8 cellular contexts compared by ENCODE assay signal in the genomic region with DNA sequence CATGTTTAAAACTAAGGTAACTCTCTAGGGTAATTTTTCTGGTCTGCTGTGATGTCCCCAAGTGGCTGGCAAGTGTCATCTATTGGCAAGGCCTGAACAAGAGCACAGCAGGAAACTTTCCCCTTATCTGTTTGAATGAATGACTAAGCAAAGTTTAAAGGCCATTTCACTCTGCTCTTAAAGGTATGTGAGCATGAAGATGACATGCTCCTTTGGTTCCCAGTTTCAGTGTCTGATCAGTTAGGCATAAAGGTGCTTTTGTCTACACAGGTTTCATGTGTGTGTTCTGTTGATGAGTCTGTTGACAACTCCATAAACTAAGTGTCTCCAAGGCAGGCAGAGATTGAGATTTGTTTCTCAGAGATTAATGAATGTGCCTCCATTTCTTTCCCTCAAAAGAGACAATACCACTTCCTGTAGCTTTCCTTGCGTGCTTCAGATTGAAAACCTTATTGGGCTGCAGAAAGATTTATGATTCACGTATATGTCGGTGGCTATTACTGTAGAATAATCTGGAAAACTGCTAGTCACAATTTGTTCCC.
DNase-seq lines count a peak whose midpoint lies in the region; ATAC-seq, FAIRE-seq and TF ChIP-seq lines count a peak whose summit lies in the region.

No MANE protein-coding gene starts in this region.

- TF ChIP-seq POLR2A in GM12878 (IDR thresholded peaks at IDR 0.05; ENCODE audit: low read depth, low read length): no peak
- TF ChIP-seq POLR2A in upper lobe of left lung (IDR thresholded peaks at IDR 0.05): no peak

- H3K27me3 ChIP-seq in A673 (replicated peaks; ENCODE audit: insufficient read depth, low read depth, low read length, poor library complexity): no peaks in the 10 kb centered on the region
- no peaks in the 10 kb centered on the region for H3K27me3 ChIP-seq in GM12878 (replicated peaks in 1 of 2; ENCODE audit: control insufficient read depth in 2 of 2, insufficient read depth in 2 of 2, low read length in 1 of 2)
- H3K27me3 ChIP-seq in upper lobe of left lung: no peaks in the 10 kb centered on the region

- intact Hi-C loops in A673 (cut with micrococcal nuclease; ENCODE audit: unreplicated experiment): no loop called here
- intact Hi-C loops in GM12878 (cut with micrococcal nuclease; ENCODE audit: unreplicated experiment): no loop called here

- RAD21 ChIA-PET in GM12878 (lab: Charles Lee; ENCODE audit: unreplicated experiment): interaction anchor here (1.0 kb wide), 1 partner anchor 24 kb away, joined by 3 read pairs; no protein-coding TSS in a partner anchor

- BruUV-seq in A673 (replicated peaks; lab: Mats Ljungman, UMichigan) (no TSS peak), GM12878 (replicated peaks; lab: Mats Ljungman, UMichigan) (no TSS peak)

- no peak overlapping the region for H3K9ac ChIP-seq in GM12878 (ENCODE audit: control insufficient read depth, insufficient read depth, low read length)

- H3K4me1 ChIP-seq in A673 (ENCODE audit: insufficient read depth, low read length, poor library complexity, severe bottlenecking): peaks cover 13% of the 10 kb centered on the region
- no peaks in the 10 kb centered on the region for H3K4me1 ChIP-seq in GM12878 (ENCODE audit: control insufficient read depth, insufficient read depth, low read length)
- no peaks in the 10 kb centered on the region for H3K4me1 ChIP-seq in upper lobe of left lung

- H3K27ac ChIP-seq in A673 (ENCODE audit: low read depth, low read length, poor library complexity, severe bottlenecking) (no peak overlapping the region), GM12878 (ENCODE audit: control insufficient read depth, insufficient read depth) (no peak overlapping the region), upper lobe of left lung (no peak overlapping the region)

- H3K36me3 ChIP-seq in A673 (ENCODE audit: insufficient read depth, low read length, poor library complexity, severe bottlenecking): no peaks in the 10 kb centered on the region
- H3K36me3 ChIP-seq in GM12878 (ENCODE audit: control insufficient read depth in 2 of 2, insufficient read depth in 2 of 2, low read length in 1 of 2): no peaks in the 10 kb centered on the region
- no peaks in the 10 kb centered on the region for H3K36me3 ChIP-seq in upper lobe of left lung

- in situ Hi-C loops in GM12878 (cut with MboI): no loop called here

- TF ChIP-seq CTCF in A673 (conservative IDR thresholded peaks at IDR 0.05; ENCODE audit: low read depth, low read length) (no peak), GM12878 (IDR thresholded peaks at IDR 0.05 in 2 of 3, conservative IDR thresholded peaks at IDR 0.05 in 1 of 3; ENCODE audit: control insufficient read depth in 2 of 3, extremely low read depth in 1 of 3, insufficient read depth in 1 of 3, low read depth in 3 of 3, low read length in 3 of 3) (no peak), GM20000 (IDR thresholded peaks at IDR 0.05; ENCODE audit: extremely low read depth, missing control alignments) (no peak), upper lobe of left lung (IDR thresholded peaks at IDR 0.05) (no peak)

- TF ChIP-seq EP300 in GM12878 (IDR thresholded peaks at IDR 0.05; ENCODE audit: borderline replicate concordance in 1 of 2, control insufficient read depth in 1 of 2, low read depth in 2 of 2, low read length in 2 of 2) (no peak), upper lobe of left lung (IDR thresholded peaks at IDR 0.05) (no peak)

- DNase-seq in A673 (ENCODE audit: low spot score) (peak; percentile 59), HT1080 (ENCODE audit: low read depth) (peak; percentile 27), GM12878 (ENCODE audit: low read depth, low spot score) (no peak), dedifferentiated amniotic fluid mesenchymal stem cell (ENCODE audit: extremely low spot score) (no peak), GM20000 (ENCODE audit: low spot score) (no peak), upper lobe of left lung (no peak)

- TF ChIP-seq RAD21 in GM12878 (IDR thresholded peaks at IDR 0.05; ENCODE audit: insufficient read depth, low read depth, low read length): no peak

- CTCF ChIA-PET in A673 (lab: Charles Lee) (no interaction called here), GM12878 (lab: Yijun Ruan, JAX) (no interaction called here)

- H3K9me3 ChIP-seq in A673 (ENCODE audit: low read depth, low read length, poor library complexity, severe bottlenecking) (no peaks in the 10 kb centered on the region), GM12878 (replicated peaks; ENCODE audit: control insufficient read depth, insufficient read depth, low read length) (no peaks in the 10 kb centered on the region), upper lobe of left lung (no peaks in the 10 kb centered on the region)

- no peak for FAIRE-seq in GM12878 (lab: Jason Lieb, UNC)

- H4K20me1 ChIP-seq in GM12878 (ENCODE audit: control insufficient read depth, insufficient read depth): no peaks in the 10 kb centered on the region

- H3K4me3 ChIP-seq in A673 (ENCODE audit: low read depth, low read length, poor library complexity, severe bottlenecking) (no peak overlapping the region), GM12878 (no peak overlapping the region), upper lobe of left lung (no peak overlapping the region)

- 94% methylated on average over 3 of the region's 3 CpGs for WGBS in GM12878 (ENCODE audit: insufficient coverage, insufficient replicate concordance, low lambda C conversion rate, missing lambda C conversion rate)
- 87 to 92% methylated on average over 3 of the region's 3 CpGs for WGBS in upper lobe of left lung, 2 donors

- POLR2A ChIA-PET in A673 (lab: Charles Lee; ENCODE audit: low non-redundant PET) (no interaction called here), GM12878 (lab: Charles Lee) (no interaction called here)

- no peaks in the 10 kb centered on the region for H3K79me2 ChIP-seq in GM12878 (ENCODE audit: control insufficient read depth, insufficient read depth, low read length)

- SMC1A ChIA-PET in GM12878 (lab: Charles Lee; ENCODE audit: uncharacterized antibody, unreplicated experiment): interaction anchor here (1.3 kb wide), 1 partner anchor 23 kb away, joined by 5 read pairs; no protein-coding TSS in a partner anchor

- peak; percentile 82 for ATAC-seq in GM19397 (IDR thresholded peaks at IDR 0.05; ENCODE audit: unreplicated experiment)
- ATAC-seq in GM12878: peak; percentile 82
- ATAC-seq in HG03571 (IDR thresholded peaks at IDR 0.05; ENCODE audit: unreplicated experiment): no peak
- ATAC-seq in upper lobe of left lung (ENCODE audit: low FRiP score in 2 of 2): no peak

- no peak overlapping the region for H2AFZ ChIP-seq in GM12878 (ENCODE audit: control insufficient read depth, low read depth, low read length)

- no peak overlapping the region for H3K4me2 ChIP-seq in GM12878 (ENCODE audit: control insufficient read depth, insufficient read depth)

TF ChIP-seq in GM12878, 131 proteins besides CTCF, POLR2A, EP300 and RAD21:
- TF ChIP-seq RUNX3 (IDR thresholded peaks at IDR 0.05; ENCODE audit: low read length) (no peak), IKZF1 (conservative IDR thresholded peaks at IDR 0.05) (no peak), IRF4 (IDR thresholded peaks at IDR 0.05; ENCODE audit: low read depth, low read length) (no peak), NR2C2 (IDR thresholded peaks at IDR 0.05; ENCODE audit: borderline replicate concordance, control insufficient read depth, insufficient read length, low read depth) (no peak), CBX5 (IDR thresholded peaks at IDR 0.05; ENCODE audit: low read depth) (no peak), SREBF1 (IDR thresholded peaks at IDR 0.05; ENCODE audit: low read length) (no peak)
- TF ChIP-seq, protein P1, sequence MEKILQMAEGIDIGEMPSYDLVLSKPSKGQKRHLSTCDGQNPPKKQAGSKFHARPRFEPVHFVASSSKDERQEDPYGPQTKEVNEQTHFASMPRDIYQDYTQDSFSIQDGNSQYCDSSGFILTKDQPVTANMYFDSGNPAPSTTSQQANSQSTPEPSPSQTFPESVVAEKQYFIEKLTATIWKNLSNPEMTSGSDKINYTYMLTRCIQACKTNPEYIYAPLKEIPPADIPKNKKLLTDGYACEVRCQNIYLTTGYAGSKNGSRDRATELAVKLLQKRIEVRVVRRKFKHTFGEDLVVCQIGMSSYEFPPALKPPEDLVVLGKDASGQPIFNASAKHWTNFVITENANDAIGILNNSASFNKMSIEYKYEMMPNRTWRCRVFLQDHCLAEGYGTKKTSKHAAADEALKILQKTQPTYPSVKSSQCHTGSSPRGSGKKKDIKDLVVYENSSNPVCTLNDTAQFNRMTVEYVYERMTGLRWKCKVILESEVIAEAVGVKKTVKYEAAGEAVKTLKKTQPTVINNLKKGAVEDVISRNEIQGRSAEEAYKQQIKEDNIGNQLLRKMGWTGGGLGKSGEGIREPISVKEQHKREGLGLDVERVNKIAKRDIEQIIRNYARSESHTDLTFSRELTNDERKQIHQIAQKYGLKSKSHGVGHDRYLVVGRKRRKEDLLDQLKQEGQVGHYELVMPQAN (conservative IDR thresholded peaks at IDR 0.05): no peak

Comparison
In these comparisons a context has a peak if more than half of its experiments do, and no peak if none do; other contexts are left out.
1. DNase-seq: peak in A673 (single experiment) and HT1080 (single experiment); none in GM12878 (single experiment), dedifferentiated amniotic fluid mesenchymal stem cell (single experiment), GM20000 (single experiment) and upper lobe of left lung (0 of 2).
2. ATAC-seq: peak in GM19397 (single experiment) and GM12878 (single experiment); none in HG03571 (single experiment) and upper lobe of left lung (0 of 2).